ENCODE assay signal across 14 cellular contexts in the genomic region with DNA sequence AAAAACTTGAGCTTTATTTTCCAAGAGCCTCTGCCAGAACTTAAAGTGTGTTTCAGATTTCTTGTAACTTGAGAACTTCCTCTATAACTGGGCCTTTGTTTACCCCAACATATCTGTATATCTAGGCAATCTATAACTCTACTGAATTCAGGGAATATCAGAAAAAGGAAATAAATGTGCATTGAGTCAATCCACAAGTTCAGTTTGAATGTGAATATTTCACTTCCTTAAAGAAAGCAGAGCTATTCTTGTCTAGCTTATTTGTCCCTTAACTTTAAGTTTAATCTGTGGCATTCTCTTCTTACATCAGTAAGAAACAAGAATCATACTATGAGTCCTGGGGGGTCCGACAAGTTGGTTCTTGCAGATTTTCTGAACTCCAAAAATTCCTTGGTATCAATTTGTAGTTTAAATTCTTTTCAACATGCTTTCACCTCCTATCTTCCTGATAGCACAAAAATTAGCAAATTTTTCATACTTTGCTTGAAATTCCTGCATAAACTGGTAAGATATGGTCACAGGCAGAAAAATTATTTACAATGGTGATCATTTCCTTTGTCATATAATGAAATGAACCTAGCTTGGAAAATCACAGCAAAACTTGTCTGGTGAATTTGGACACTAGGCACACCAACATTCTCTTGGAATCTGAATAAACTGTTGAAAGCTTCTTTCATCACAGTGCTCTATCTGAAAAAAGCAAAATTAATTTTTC.
DNase-seq lines count a peak whose midpoint lies in the region; ATAC-seq lines count a peak whose summit lies in the region.
"Had no signal": no experiment of that assay in that cellular context is flagged by ENCODE, and none has a peak within 500 bp of the region (broad histone marks: within the 10 kb centered on the region; RNA-seq: fewer than 3 reads in every experiment).

No MANE protein-coding gene starts in this region.

- no peak for DNase-seq in T-helper 9 cell
- no peak for DNase-seq in activated CD4-positive, alpha-beta T cell treated with anti-CD3 and anti-CD28 coated beads for 4 hours
- no peak for DNase-seq in NCI-H774 (lab: John Stamatoyannopoulos, UW)
- DNase-seq: activated CD4-positive, CD25-positive, alpha-beta regulatory T cell treated with anti-CD3 and anti-CD28 coated beads, Interleukin-2, amount 50 U/mL, for 72 hours; activated naive CD8-positive, alpha-beta T cell treated with anti-CD3 and anti-CD28 coated beads for 36 hours; foreskin keratinocyte; NCI-H1105 treated with DMSO at 0.1 percent for 48 hours; stomach; T-helper 17 cell had no signal

- H3K27ac Mint-ChIP-seq in stimulated activated memory B cell treated with anti-CD40 and anti-IgM and Interleukin-4, amounts not matched to agents 10 μg/mL and 1 μg/mL and 100 μg/mL, for 72 hours, result no peak overlapping the region
- H3K27ac Mint-ChIP-seq: activated naive CD8-positive, alpha-beta T cell treated with anti-CD3 and anti-CD28 coated beads for 36 hours; T-helper 17 cell had no signal

- H3K36me3 Mint-ChIP-seq in stimulated activated memory B cell treated with anti-CD40 and anti-IgM and Interleukin-4, amounts not matched to agents 10 μg/mL and 1 μg/mL and 100 μg/mL, for 72 hours, result no peaks in the 10 kb centered on the region

- no peaks in the 10 kb centered on the region for H3K9me3 Mint-ChIP-seq in stimulated activated memory B cell treated with anti-CD40 and anti-IgM and Interleukin-4, amounts not matched to agents 10 μg/mL and 1 μg/mL and 100 μg/mL, for 72 hours

- H3K4me3 Mint-ChIP-seq in stimulated activated memory B cell treated with anti-CD40 and anti-IgM and Interleukin-4, amounts not matched to agents 10 μg/mL and 1 μg/mL and 100 μg/mL, for 72 hours, result no peak overlapping the region
- H3K4me3 Mint-ChIP-seq: activated naive CD8-positive, alpha-beta T cell treated with anti-CD3 and anti-CD28 coated beads for 36 hours; T-helper 17 cell had no signal

- ATAC-seq in GM18907 (IDR thresholded peaks at IDR 0.05; ENCODE audit: unreplicated experiment), result peak; percentile 58
- ATAC-seq in GM21786 (IDR thresholded peaks at IDR 0.05; ENCODE audit: unreplicated experiment), result peak; percentile 42
- peak; percentile 31 for ATAC-seq in HG03354 (IDR thresholded peaks at IDR 0.05; ENCODE audit: poor library complexity, severe bottlenecking, unreplicated experiment)
- peak; percentile 81 for ATAC-seq in stimulated activated memory B cell treated with anti-CD40 and anti-IgM and Interleukin-4, amounts not matched to agents 10 μg/mL and 1 μg/mL and 100 μg/mL, for 72 hours
- ATAC-seq: foreskin keratinocyte, HCT116, T-helper 17 cell had no signal

- H3K4me1 Mint-ChIP-seq in stimulated activated memory B cell treated with anti-CD40 and anti-IgM and Interleukin-4, amounts not matched to agents 10 μg/mL and 1 μg/mL and 100 μg/mL, for 72 hours, result peaks cover 17% of the 10 kb centered on the region

- H3K27me3 Mint-ChIP-seq in stimulated activated memory B cell treated with anti-CD40 and anti-IgM and Interleukin-4, amounts not matched to agents 10 μg/mL and 1 μg/mL and 100 μg/mL, for 72 hours, result no peaks in the 10 kb centered on the region
- H3K27me3 Mint-ChIP-seq: activated naive CD8-positive, alpha-beta T cell treated with anti-CD3 and anti-CD28 coated beads for 36 hours; T-helper 17 cell had no signal

Comparison
In these comparisons a context has a peak if more than half of its experiments do, and no peak if none do; other contexts are left out.
1. ATAC-seq: peak in every context shown above with its lines; median percentile 81 in stimulated activated memory B cell treated with anti-CD40 and anti-IgM and Interleukin-4, amounts not matched to agents 10 μg/mL and 1 μg/mL and 100 μg/mL, for 72 hours; 58 in GM18907; 42 in GM21786; 31 in HG03354.